ENCODE assay signal across 1 cellular context in genomic region chr3:151480492-151480891, GRCh38.
TF ChIP-seq lines count a peak whose summit lies in the region.

No MANE protein-coding gene starts in this region.

TF ChIP-seq in H1, 55 proteins besides CTCF, POLR2A, EP300 and RAD21 (continued from another document):
- no peak for TF ChIP-seq CTBP2 (IDR thresholded peaks at IDR 0.05; ENCODE audit: borderline replicate concordance, insufficient read depth, insufficient read length, low read length)
- no peak for TF ChIP-seq CHD7 (IDR thresholded peaks at IDR 0.05; ENCODE audit: insufficient replicate concordance, low read length)
- no peak for TF ChIP-seq HDAC6 (IDR thresholded peaks at IDR 0.05; ENCODE audit: low read depth, low read length)
- no peak for TF ChIP-seq RXRA (IDR thresholded peaks at IDR 0.05; ENCODE audit: insufficient read depth, low read depth, low read length)
- TF ChIP-seq GABPA (IDR thresholded peaks at IDR 0.05; ENCODE audit: borderline replicate concordance, insufficient read depth, low read length) = no peak
- no peak for TF ChIP-seq TAF7 (optimal IDR thresholded peaks at IDR 0.05; ENCODE audit: borderline replicate concordance, low read depth, low read length)
- no peak for TF ChIP-seq FOSL1 (IDR thresholded peaks at IDR 0.05; ENCODE audit: insufficient read depth, low read depth, low read length)
- no peak for TF ChIP-seq SAP30 (IDR thresholded peaks at IDR 0.05; ENCODE audit: insufficient read depth, insufficient replicate concordance, low read length)
- no peak for TF ChIP-seq CBX8 (IDR thresholded peaks at IDR 0.05; ENCODE audit: borderline replicate concordance, low read depth, low read length)
- TF ChIP-seq JUND (IDR thresholded peaks at IDR 0.05; ENCODE audit: low read length) = no peak
- no peak for TF ChIP-seq USF2 (IDR thresholded peaks at IDR 0.05; ENCODE audit: low read length)
- TF ChIP-seq EZH2 (IDR thresholded peaks at IDR 0.05; ENCODE audit: low read depth, low read length, severe bottlenecking) = no peak
TF ChIP-seq in H1: peak in this region for 0.
